In the genomic region with DNA sequence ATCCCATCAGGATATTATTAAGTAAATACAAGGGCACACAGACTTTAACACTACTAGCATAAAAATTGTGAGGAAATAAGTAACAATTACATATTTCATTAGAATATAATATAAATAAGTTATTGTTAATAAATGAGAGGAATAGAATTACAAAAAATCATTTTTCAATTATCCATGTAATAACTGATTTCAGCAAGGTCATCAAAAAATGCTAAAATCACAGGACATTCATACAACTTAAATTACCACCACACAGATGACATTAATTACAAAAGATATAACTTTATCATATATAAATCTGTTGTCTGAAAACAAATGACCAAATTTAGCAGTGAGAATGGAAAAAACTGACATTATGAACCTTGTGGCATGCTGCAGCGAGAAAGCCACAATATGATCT, we compare ENCODE assay signal across 29 cellular contexts.
"Had no signal": no experiment of that assay in that cellular context is flagged by ENCODE, and none has a peak within 500 bp of the region (broad histone marks: within the 10 kb centered on the region; RNA-seq: fewer than 3 reads in every experiment).

No MANE protein-coding gene starts in this region.

- H3K27ac Mint-ChIP-seq: activated CD4-positive, alpha-beta memory T cell treated with anti-CD3 and anti-CD28 coated beads, Interleukin-2, amount 10 ng/mL, durations not matched to agents 7 days and 5 days; activated CD4-positive, alpha-beta T cell treated with anti-CD3 and anti-CD28 coated beads for 36 hours; activated naive CD4-positive, alpha-beta T cell treated with anti-CD3 and anti-CD28 coated beads for 36 hours; activated naive CD8-positive, alpha-beta T cell; activated T-helper 17 cell treated with anti-CD3 and anti-CD28 coated beads, Interleukin-2, amount 50 U/mL, for 72 hours; brain; T-cell had no signal

- ATAC-seq: activated CD4-positive, alpha-beta T cell treated with anti-CD3 and anti-CD28 coated beads for 36 hours; activated T-helper 17 cell treated with anti-CD3 and anti-CD28 coated beads, Interleukin-2, amount 50 U/mL, for 72 hours; Panc1; T-cell had no signal

- H3K27me3 Mint-ChIP-seq: activated CD4-positive, alpha-beta memory T cell treated with anti-CD3 and anti-CD28 coated beads, Interleukin-2, amount 10 ng/mL, durations not matched to agents 7 days and 5 days; activated CD4-positive, alpha-beta T cell treated with anti-CD3 and anti-CD28 coated beads for 36 hours; activated naive CD8-positive, alpha-beta T cell; activated T-helper 17 cell treated with anti-CD3 and anti-CD28 coated beads, Interleukin-2, amount 50 U/mL, for 72 hours; brain; central memory CD8-positive, alpha-beta T cell; T-cell had no signal

- FAIRE-seq: astrocyte, TTC549 had no signal

- H3K9me3 Mint-ChIP-seq: activated CD4-positive, alpha-beta memory T cell treated with anti-CD3 and anti-CD28 coated beads, Interleukin-2, amount 10 ng/mL, durations not matched to agents 7 days and 5 days; activated naive CD4-positive, alpha-beta T cell treated with anti-CD3 and anti-CD28 coated beads for 36 hours; activated T-helper 17 cell treated with anti-CD3 and anti-CD28 coated beads, Interleukin-2, amount 50 U/mL, for 72 hours; central memory CD8-positive, alpha-beta T cell; T-cell had no signal

- DNase-seq: activated CD4-positive, alpha-beta memory T cell treated with anti-CD3 and anti-CD28 coated beads, Interleukin-2, amount 10 ng/mL, durations not matched to agents 7 days and 5 days; activated CD4-positive, alpha-beta T cell treated with anti-CD3 and anti-CD28 coated beads for 36 hours; activated CD4-positive, alpha-beta T cell treated with anti-CD3 and anti-CD28 coated beads, Interleukin-2, amount 50 U/mL, for 1 hour; activated gamma-delta T cell; activated naive CD4-positive, alpha-beta T cell treated with anti-CD3 and anti-CD28 coated beads for 36 hours; activated T-cell treated with anti-CD3 and anti-CD28 coated beads for 4 hours; activated T-cell treated with anti-CD3 and anti-CD28 coated beads, Interleukin-2, amount 50 U/mL, for 48 hours; amygdala; Kasumi-1; NCI-H1105 treated with DMSO at 0.1 percent for 48 hours; NCI-H1436 treated with DMSO at 0.1 percent for 48 hours; NCI-H187 treated with DMSO at 0.1 percent for 48 hours; NCI-H2081 treated with DMSO at 0.1 percent for 48 hours; NCI-H2227 treated with DMSO at 0.1 percent for 48 hours; NCI-H69; NK-92 treated with Interleukin-12 subunit alpha and Interleukin-12 subunit beta, amount 100 ng/mL, for 24 hours; OCI-M1; SHP77; T-cell; T-helper 2 cell; T1000 had no signal

- H3K27ac ChIP-seq: RWPE1 had no signal

- H3K4me3 Mint-ChIP-seq: activated CD4-positive, alpha-beta memory T cell treated with anti-CD3 and anti-CD28 coated beads, Interleukin-2, amount 10 ng/mL, durations not matched to agents 7 days and 5 days; activated CD4-positive, alpha-beta T cell treated with anti-CD3 and anti-CD28 coated beads for 36 hours; activated naive CD4-positive, alpha-beta T cell treated with anti-CD3 and anti-CD28 coated beads for 36 hours; activated naive CD8-positive, alpha-beta T cell; activated T-helper 17 cell treated with anti-CD3 and anti-CD28 coated beads, Interleukin-2, amount 50 U/mL, for 72 hours; brain; central memory CD8-positive, alpha-beta T cell; T-cell had no signal
